Comparison of ENCODE assay signal across 8 cellular contexts in genomic region chr13:100129605-100130004, GRCh38. TPM values are rescaled to one million over a fixed set of nuclear protein-coding genes. Genes with fewer than 3 reads are reported as not detected.
DNase-seq lines count a peak whose midpoint lies in the region; ATAC-seq and TF ChIP-seq lines count a peak whose summit lies in the region.

No MANE protein-coding gene starts in this region.

- CTCF ChIA-PET in SK-N-SH (lab: Yijun Ruan, JAX), result no interaction called here

- DNase-seq in hepatocyte (ENCODE audit: low spot score) (no peak), SK-N-SH (no peak), mesenteric fat pad (ENCODE audit: low spot score) (no peak), COR-L47 (lab: John Stamatoyannopoulos, UW) (no peak), glomerular visceral epithelial cell (ENCODE audit: extremely low spot score) (no peak)

- H3K4me3 ChIP-seq in HUES64 (ENCODE audit: low read length) (no peak overlapping the region), hepatocyte (no peak overlapping the region), SK-N-SH (ENCODE audit: low read depth in 2 of 2, low read length in 1 of 2) (no peak overlapping the region)

- H2AFZ ChIP-seq in hepatocyte (no peak overlapping the region), SK-N-SH (ENCODE audit: low read depth) (no peak overlapping the region)

- H3F3A ChIP-seq in SK-N-SH (replicated peaks; ENCODE audit: insufficient read depth), result peaks cover 14% of the 10 kb centered on the region

- ATAC-seq in GM18498 (IDR thresholded peaks at IDR 0.05; ENCODE audit: unreplicated experiment), result peak; percentile 88
- peak; percentile 85 for ATAC-seq in GM21529 (IDR thresholded peaks at IDR 0.05; ENCODE audit: unreplicated experiment)

- peaks cover 40% of the 10 kb centered on the region for H3K4me1 ChIP-seq in HUES64 (ENCODE audit: insufficient read depth, low read length)
- no peaks in the 10 kb centered on the region for H3K4me1 ChIP-seq in hepatocyte (ENCODE audit: insufficient read depth)
- peaks cover 7 to 30% of the 10 kb centered on the region in 2 experiments for H3K4me1 ChIP-seq in SK-N-SH (ENCODE audit: control insufficient read depth in 1 of 2, insufficient read depth in 2 of 2, low read depth in 1 of 2, low read length in 1 of 2)

- no peaks in the 10 kb centered on the region for H3K9me2 ChIP-seq in hepatocyte (replicated peaks; ENCODE audit: insufficient read depth)
- no peaks in the 10 kb centered on the region for H3K9me2 ChIP-seq in SK-N-SH

- no peaks in the 10 kb centered on the region for H3K79me2 ChIP-seq in hepatocyte
- H3K79me2 ChIP-seq in SK-N-SH (ENCODE audit: insufficient read depth), result no peaks in the 10 kb centered on the region; the same call in 1 of the 2 replicates

- H3K27ac ChIP-seq in HUES64 (ENCODE audit: low read depth, low read length) (peak overlapping the region; percentile 65; the same call in 1 of the 2 replicates), hepatocyte (peak overlapping the region; percentile 12), SK-N-SH (ENCODE audit: low read depth in 2 of 2, low read length in 1 of 2) (peak overlapping the region in 1 of 2 experiments; percentile 63; a peak in 2 of 4 replicates)

- H3K9ac ChIP-seq in HUES64 (ENCODE audit: low read depth, low read length) (no peak overlapping the region), SK-N-SH (no peak overlapping the region)

- H3K4me2 ChIP-seq in hepatocyte (no peak overlapping the region), SK-N-SH (no peak overlapping the region)

- 66% methylated on average over 2 of the region's 2 CpGs for WGBS in HUES64
- WGBS in hepatocyte (ENCODE audit: low lambda C conversion rate, missing lambda C conversion rate), result 62% methylated on average over 2 of the region's 2 CpGs
- 43% methylated on average over 2 of the region's 2 CpGs for WGBS in SK-N-SH (ENCODE audit: low lambda C conversion rate)

- H4K20me1 ChIP-seq in hepatocyte (ENCODE audit: insufficient read depth, poor library complexity, severe bottlenecking), result no peaks in the 10 kb centered on the region
- no peaks in the 10 kb centered on the region for H4K20me1 ChIP-seq in SK-N-SH (ENCODE audit: insufficient read depth)

- H3K27me3 ChIP-seq in HUES64 (ENCODE audit: insufficient read depth, low read length) (no peaks in the 10 kb centered on the region), hepatocyte (no peaks in the 10 kb centered on the region), SK-N-SH (ENCODE audit: insufficient read depth) (no peaks in the 10 kb centered on the region)

- TF ChIP-seq RAD21 in SK-N-SH (IDR thresholded peaks at IDR 0.05; ENCODE audit: low read length), result no peak

- POLR2A ChIA-PET in SK-N-SH (lab: Yijun Ruan, JAX), result no interaction called here

- H3K36me3 ChIP-seq in HUES64 (ENCODE audit: insufficient read depth, low read length) (no peaks in the 10 kb centered on the region), hepatocyte (replicated peaks; ENCODE audit: insufficient read depth, low read depth) (no peaks in the 10 kb centered on the region), SK-N-SH (replicated peaks in 1 of 2; ENCODE audit: control insufficient read depth in 1 of 2, insufficient read depth in 2 of 2, low read length in 1 of 2) (no peaks in the 10 kb centered on the region)

- TF ChIP-seq CTCF in hepatocyte (IDR thresholded peaks at IDR 0.05; ENCODE audit: poor library complexity) (no peak), SK-N-SH (IDR thresholded peaks at IDR 0.05) (no peak)

- no peak for TF ChIP-seq EP300 in SK-N-SH (IDR thresholded peaks at IDR 0.05; ENCODE audit: borderline replicate concordance in 1 of 2, low read depth in 1 of 2, low read length in 1 of 2)

- no peaks in the 10 kb centered on the region for H3K9me3 ChIP-seq in HUES64 (ENCODE audit: insufficient read depth, low read depth, low read length)
- no peaks in the 10 kb centered on the region for H3K9me3 ChIP-seq in hepatocyte (ENCODE audit: low read depth)
- H3K9me3 ChIP-seq in SK-N-SH, result no peaks in the 10 kb centered on the region

TF ChIP-seq in SK-N-SH, 30 proteins besides CTCF, POLR2A, EP300 and RAD21:
- no peak for TF ChIP-seq RXRA (IDR thresholded peaks at IDR 0.05; ENCODE audit: borderline replicate concordance, low read depth)
- no peak for TF ChIP-seq CHD2 (IDR thresholded peaks at IDR 0.05; ENCODE audit: low read length, partially characterized antibody)
- TF ChIP-seq PBX3 (IDR thresholded peaks at IDR 0.05), result no peak
- TF ChIP-seq, protein P1, sequence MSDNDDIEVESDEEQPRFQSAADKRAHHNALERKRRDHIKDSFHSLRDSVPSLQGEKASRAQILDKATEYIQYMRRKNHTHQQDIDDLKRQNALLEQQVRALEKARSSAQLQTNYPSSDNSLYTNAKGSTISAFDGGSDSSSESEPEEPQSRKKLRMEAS (IDR thresholded peaks at IDR 0.05; ENCODE audit: low read depth), result no peak
- TF ChIP-seq SIN3A (IDR thresholded peaks at IDR 0.05; ENCODE audit: borderline replicate concordance, low read depth, low read length), result no peak
- TF ChIP-seq RFX5 (IDR thresholded peaks at IDR 0.05; ENCODE audit: low read length), result no peak
- TF ChIP-seq FOXJ3 (CRISPR knock-in tag; IDR thresholded peaks at IDR 0.05), result no peak
- TF ChIP-seq, protein P2, sequence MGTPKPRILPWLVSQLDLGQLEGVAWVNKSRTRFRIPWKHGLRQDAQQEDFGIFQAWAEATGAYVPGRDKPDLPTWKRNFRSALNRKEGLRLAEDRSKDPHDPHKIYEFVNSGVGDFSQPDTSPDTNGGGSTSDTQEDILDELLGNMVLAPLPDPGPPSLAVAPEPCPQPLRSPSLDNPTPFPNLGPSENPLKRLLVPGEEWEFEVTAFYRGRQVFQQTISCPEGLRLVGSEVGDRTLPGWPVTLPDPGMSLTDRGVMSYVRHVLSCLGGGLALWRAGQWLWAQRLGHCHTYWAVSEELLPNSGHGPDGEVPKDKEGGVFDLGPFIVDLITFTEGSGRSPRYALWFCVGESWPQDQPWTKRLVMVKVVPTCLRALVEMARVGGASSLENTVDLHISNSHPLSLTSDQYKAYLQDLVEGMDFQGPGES (IDR thresholded peaks at IDR 0.05; ENCODE audit: low read depth, low read length), result no peak

RNA-seq across cellular contexts. Expression of gene PCCA, which starts 40.7 kb away (rescaled TPM):
- polyA plus RNA-seq in HUES64 (2013, experiment 1 of 2), result 39.1 TPM
- 38.2 TPM for polyA plus RNA-seq in HUES64 (2013, experiment 2 of 2)
- total RNA-seq in hepatocyte (19.5 and 28.2 TPM in 2 replicates), mesenteric fat pad (53.6 TPM)
- polyA plus RNA-seq in hepatocyte (23.6 and 25.7 TPM in 2 replicates), SK-N-SH (2012; rRNA removed) (6.8 and 7.3 TPM in 2 replicates)
- polyA plus RNA-seq in SK-N-SH (2012; cell fraction: cytosol; rRNA removed), result 8.7 and 9.8 TPM in 2 replicates
- polyA plus RNA-seq in SK-N-SH (2012; cell fraction: nucleus; rRNA removed), result 8.0 and 11.3 TPM in 2 replicates
